Comparison of ENCODE assay signal across 1 cellular context in the genomic region with DNA sequence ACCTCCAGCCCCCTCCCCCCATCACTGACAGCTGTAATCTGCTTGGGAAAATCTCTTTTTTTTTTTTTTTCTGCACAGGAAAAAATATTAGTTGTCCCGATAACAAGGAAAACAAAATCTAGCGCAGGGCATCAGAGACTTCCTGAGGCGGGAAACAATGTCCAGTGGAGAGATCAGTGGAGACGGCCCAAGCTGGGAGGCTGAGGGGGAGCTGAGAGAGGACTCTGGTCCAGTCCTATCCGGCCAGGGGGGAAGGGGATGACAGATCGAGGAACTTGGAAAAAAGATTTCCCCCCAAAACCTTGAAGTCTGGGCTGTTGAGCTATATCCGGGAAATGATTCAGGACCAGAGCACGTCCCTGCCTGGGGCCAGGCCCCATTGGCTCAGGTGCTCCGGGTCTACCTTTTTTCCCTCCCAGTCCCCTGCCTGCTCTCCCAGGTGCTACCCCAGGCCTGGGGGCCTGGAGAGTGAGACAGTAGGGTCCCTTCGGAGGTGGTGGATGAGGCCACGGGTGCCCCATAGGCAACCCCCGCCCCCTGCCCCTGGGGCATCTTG.
A peak's percentile ranks its signal among the peaks of the same experiment; 100 is the strongest.
TF ChIP-seq lines count a peak whose summit lies in the region.

No MANE protein-coding gene starts in this region.

TF ChIP-seq in endothelial cell of umbilical vein, 7 proteins besides CTCF, POLR2A, EP300 and RAD21:
- TF ChIP-seq JUN (IDR thresholded peaks at IDR 0.05; ENCODE audit: borderline replicate concordance, insufficient read depth, insufficient read length, low read depth), result no peak
- TF ChIP-seq FOS (IDR thresholded peaks at IDR 0.05; ENCODE audit: borderline replicate concordance, insufficient read depth, low read length), result peak; percentile 22
- peak; percentile 28 for TF ChIP-seq POLR2AphosphoS5 (IDR thresholded peaks at IDR 0.05; ENCODE audit: insufficient read depth, low read depth, low read length)
- peak; percentile 63 for TF ChIP-seq GATA2 (IDR thresholded peaks at IDR 0.05; ENCODE audit: insufficient read depth, insufficient read length, low read depth, low read length)
- TF ChIP-seq MYC (IDR thresholded peaks at IDR 0.05; ENCODE audit: low read depth, low read length), result no peak
